In genomic region chr20:51267679-51268078, GRCh38 we compare ENCODE assay signal across 21 cellular contexts.
DNase-seq lines count a peak whose midpoint lies in the region; ATAC-seq and TF ChIP-seq lines count a peak whose summit lies in the region.
"Had no signal": no experiment of that assay in that cellular context is flagged by ENCODE, and none has a peak within 500 bp of the region (broad histone marks: within the 10 kb centered on the region; RNA-seq: fewer than 3 reads in every experiment).

No MANE protein-coding gene starts in this region.

- H4K20me1 ChIP-seq in Karpas-422 (ENCODE audit: insufficient read depth, low read depth, low read length) = no peaks in the 10 kb centered on the region
- H4K20me1 ChIP-seq: BLaER1 had no signal

- DNase-seq in Karpas-422 = peak; percentile 45
- peak; percentile 57 for DNase-seq in testis
- DNase-seq in CD4-positive, alpha-beta T cell = no peak
- no peak for DNase-seq in T-helper 2 cell treated with Interferon-gamma antibody and Interleukin-4, amounts not matched to agents 5 μg/mL and 100 μg/mL, for 36 hours (ENCODE audit: low spot score)
- DNase-seq: 8988T; ACHN; BE2C; C1 segment of cervical spinal cord; CD4-positive, CD25-positive, alpha-beta regulatory T cell; CD8-positive, alpha-beta T cell; DMS 273 treated with DMSO at 0.1 percent for 48 hours; DMS153; DMS53; DMS79; DND-41; EL; GDM1 had no signal

- POLR2A ChIA-PET in CD4-positive, alpha-beta T cell (lab: Charles Lee) = no interaction called here

- TF ChIP-seq POLR2A in testis (IDR thresholded peaks at IDR 0.05) = no peak

- H3K36me3 Mint-ChIP-seq in CD4-positive, alpha-beta T cell (ENCODE audit: low read depth) = no peaks in the 10 kb centered on the region
- no peaks in the 10 kb centered on the region for H3K36me3 Mint-ChIP-seq in T-helper 2 cell treated with Interferon-gamma antibody and Interleukin-4, amounts not matched to agents 5 μg/mL and 100 μg/mL, for 36 hours (ENCODE audit: low read depth)
- H3K36me3 Mint-ChIP-seq: CD14-positive monocyte; CD4-positive, CD25-positive, alpha-beta regulatory T cell; CD8-positive, alpha-beta T cell had no signal

- H3K27me3 ChIP-seq in Karpas-422 (ENCODE audit: low read length) = no peaks in the 10 kb centered on the region
- no peaks in the 10 kb centered on the region for H3K27me3 ChIP-seq in testis
- peaks cover 4% of the 10 kb centered on the region for H3K27me3 ChIP-seq in CD4-positive, alpha-beta T cell (ENCODE audit: control insufficient read depth, insufficient read depth, low read length)
- H3K27me3 ChIP-seq: BE2C, BLaER1 had no signal

- no peaks in the 10 kb centered on the region for H3K9me3 ChIP-seq in Karpas-422 (ENCODE audit: low read length)
- H3K9me3 ChIP-seq in testis = no peaks in the 10 kb centered on the region
- peaks cover 7% of the 10 kb centered on the region for H3K9me3 ChIP-seq in CD4-positive, alpha-beta T cell (ENCODE audit: control insufficient read depth, low read length)
- H3K9me3 ChIP-seq: BE2C had no signal

- 60 to 73% methylated on average over 7 of the region's 7 CpGs for WGBS in testis, 2 donors

- peaks cover 31% of the 10 kb centered on the region for H3K27me3 Mint-ChIP-seq in CD4-positive, alpha-beta T cell
- H3K27me3 Mint-ChIP-seq in T-helper 2 cell treated with Interferon-gamma antibody and Interleukin-4, amounts not matched to agents 5 μg/mL and 100 μg/mL, for 36 hours (ENCODE audit: low read depth) = peaks cover 3% of the 10 kb centered on the region

- H3K4me2 ChIP-seq in Karpas-422 (ENCODE audit: low read depth, low read length, poor library complexity, severe bottlenecking) = no peak overlapping the region
- H3K4me2 ChIP-seq: BLaER1 had no signal

- no peaks in the 10 kb centered on the region for H3K4me1 Mint-ChIP-seq in CD4-positive, alpha-beta T cell (ENCODE audit: low read depth)
- no peaks in the 10 kb centered on the region for H3K4me1 Mint-ChIP-seq in T-helper 2 cell treated with Interferon-gamma antibody and Interleukin-4, amounts not matched to agents 5 μg/mL and 100 μg/mL, for 36 hours (ENCODE audit: low read depth)
- H3K4me1 Mint-ChIP-seq: CD4-positive, CD25-positive, alpha-beta regulatory T cell had no signal

- no peak overlapping the region for H3K4me3 Mint-ChIP-seq in CD4-positive, alpha-beta T cell
- H3K4me3 Mint-ChIP-seq in T-helper 2 cell treated with Interferon-gamma antibody and Interleukin-4, amounts not matched to agents 5 μg/mL and 100 μg/mL, for 36 hours = no peak overlapping the region
- H3K4me3 Mint-ChIP-seq: CD14-positive monocyte; CD4-positive, CD25-positive, alpha-beta regulatory T cell; CD8-positive, alpha-beta T cell had no signal

- intact Hi-C loops in testis (cut with DNase I; ENCODE audit: low total_unique reads) = no loop called here
- intact Hi-C loops in CD4-positive, alpha-beta T cell (cut with DNase I, micrococcal nuclease) = no loop called here

- no peaks in the 10 kb centered on the region for H3K79me2 ChIP-seq in Karpas-422 (ENCODE audit: low read length)

- H3K9ac ChIP-seq in Karpas-422 (ENCODE audit: low read length) = no peak overlapping the region
- H3K9ac ChIP-seq: BLaER1 had no signal

- no peak overlapping the region for H3K27ac ChIP-seq in Karpas-422 (ENCODE audit: low read length)
- no peak overlapping the region for H3K27ac ChIP-seq in testis
- H3K27ac ChIP-seq in CD4-positive, alpha-beta T cell (ENCODE audit: low read depth, low read length) = no peak overlapping the region
- H3K27ac ChIP-seq: BLaER1 had no signal

- no peaks in the 10 kb centered on the region for H3K9me2 ChIP-seq in Karpas-422 (replicated peaks; ENCODE audit: insufficient read depth, low read length)

- ATAC-seq in CD4-positive, alpha-beta T cell (ENCODE audit: poor library complexity) = no peak
- no peak for ATAC-seq in GM21526 (IDR thresholded peaks at IDR 0.05; ENCODE audit: low FRiP score, unreplicated experiment)
- ATAC-seq: CD8-positive, alpha-beta T cell; GM12878 had no signal

- peaks cover 5% of the 10 kb centered on the region for H3K9me3 Mint-ChIP-seq in CD4-positive, alpha-beta T cell
- H3K9me3 Mint-ChIP-seq in T-helper 2 cell treated with Interferon-gamma antibody and Interleukin-4, amounts not matched to agents 5 μg/mL and 100 μg/mL, for 36 hours = no peaks in the 10 kb centered on the region

- CTCF ChIA-PET in CD4-positive, alpha-beta T cell (lab: Charles Lee) = no interaction called here

- no peaks in the 10 kb centered on the region for H3K4me1 ChIP-seq in Karpas-422 (ENCODE audit: low read length)
- H3K4me1 ChIP-seq in testis = no peaks in the 10 kb centered on the region
- H3K4me1 ChIP-seq: BE2C, BLaER1 had no signal

- H3K27ac Mint-ChIP-seq in CD4-positive, alpha-beta T cell = no peak overlapping the region
- no peak overlapping the region for H3K27ac Mint-ChIP-seq in T-helper 2 cell treated with Interferon-gamma antibody and Interleukin-4, amounts not matched to agents 5 μg/mL and 100 μg/mL, for 36 hours
- H3K27ac Mint-ChIP-seq: CD14-positive monocyte; CD4-positive, CD25-positive, alpha-beta regulatory T cell; CD8-positive, alpha-beta T cell had no signal

- H3K36me3 ChIP-seq in Karpas-422 (ENCODE audit: insufficient read depth, low read length) (no peaks in the 10 kb centered on the region), testis (ENCODE audit: low read depth, missing control alignments) (no peaks in the 10 kb centered on the region)
- H3K36me3 ChIP-seq: BE2C, BLaER1 had no signal

- TF ChIP-seq CTCF in testis (IDR thresholded peaks at IDR 0.05) = no peak
- no peak for TF ChIP-seq CTCF in CD4-positive, alpha-beta T cell (IDR thresholded peaks at IDR 0.05)

- no peak overlapping the region for H2AFZ ChIP-seq in Karpas-422 (ENCODE audit: low read length)

- no peak overlapping the region for H3K4me3 ChIP-seq in Karpas-422 (ENCODE audit: low read length)
- peak overlapping the region in 1 of 2 donors; percentile 17 for H3K4me3 ChIP-seq in testis
- H3K4me3 ChIP-seq: BLaER1, GM12878 had no signal

Comparison
In these comparisons a context has a peak if more than half of its experiments do, and no peak if none do; other contexts are left out.
1. DNase-seq: peak in Karpas-422 (single experiment) and testis (single experiment); none in CD4-positive, alpha-beta T cell (0 of 10) and T-helper 2 cell treated with Interferon-gamma antibody and Interleukin-4, amounts not matched to agents 5 μg/mL and 100 μg/mL, for 36 hours (single experiment).